8 cellular contexts compared by ENCODE assay signal in genomic region chr9:33676746-33677505, GRCh38.
A peak's percentile ranks its signal among the peaks of the same experiment; 100 is the strongest.
DNase-seq lines count a peak whose midpoint lies in the region; ATAC-seq and TF ChIP-seq lines count a peak whose summit lies in the region.

No MANE protein-coding gene starts in this region.

- peaks cover 87% of the 10 kb centered on the region for H3K27me3 Mint-ChIP-seq in MCF 10A (ENCODE audit: insufficient read depth, unreplicated experiment)
- peaks cover 64% of the 10 kb centered on the region for H3K27me3 Mint-ChIP-seq in activated naive CD4-positive, alpha-beta T cell treated with anti-CD3 and anti-CD28 coated beads, Interleukin-2, amount 10 ng/mL, durations not matched to agents 7 days and 5 days

- H3K9me3 Mint-ChIP-seq in MCF 10A (ENCODE audit: unreplicated experiment) = peaks cover 7% of the 10 kb centered on the region
- H3K9me3 Mint-ChIP-seq in activated naive CD4-positive, alpha-beta T cell treated with anti-CD3 and anti-CD28 coated beads, Interleukin-2, amount 10 ng/mL, durations not matched to agents 7 days and 5 days = no peaks in the 10 kb centered on the region

- H3K4me1 ChIP-seq in breast epithelium = no peaks in the 10 kb centered on the region
- no peaks in the 10 kb centered on the region for H3K4me1 ChIP-seq in osteoblast (ENCODE audit: insufficient read depth, low read length)
- H3K4me1 ChIP-seq in aorta (ENCODE audit: control insufficient read depth in 1 of 2, insufficient read depth in 2 of 2, low read length in 2 of 2) = no peaks in the 10 kb centered on the region

- no peak for TF ChIP-seq POLR2A in breast epithelium (IDR thresholded peaks at IDR 0.05)

- no peaks in the 10 kb centered on the region for H4K20me1 ChIP-seq in osteoblast (ENCODE audit: insufficient read depth, low read length)

- 2 to 4% methylated on average over 41 to 78 of the region's 78 CpGs for WGBS in aorta, 2 donors

- intact Hi-C loops in breast epithelium (cut with DNase I; ENCODE audit: low total_unique reads) = no loop called here
- intact Hi-C loops in MCF 10A (cut with micrococcal nuclease) = no loop called here
- intact Hi-C loops in Right ventricle myocardium superior (cut with DNase I) = no loop called here
- intact Hi-C loops in aorta (cut with DNase I) = no loop called here

- H3K4me3 ChIP-seq in breast epithelium = peak overlapping the region; percentile 45 to 65 (median 55)
- H3K4me3 ChIP-seq in osteoblast (ENCODE audit: insufficient read depth, low read length) = peak overlapping the region; percentile 71
- H3K4me3 ChIP-seq in aorta (ENCODE audit: low read length in 2 of 2) = peak overlapping the region; percentile 62 to 74

- peak overlapping the region; percentile 76 for H3K4me2 ChIP-seq in osteoblast (ENCODE audit: insufficient read depth, low read length)

- TF ChIP-seq CTCF in breast epithelium (IDR thresholded peaks at IDR 0.05) (no peak), MCF 10A (IDR thresholded peaks at IDR 0.05; ENCODE audit: unreplicated experiment) (no peak), osteoblast (IDR thresholded peaks at IDR 0.05; ENCODE audit: extremely low read depth, low read depth, low read length) (no peak)

- CTCF ChIA-PET in MCF 10A (lab: Yijun Ruan, JAX) = no interaction called here
- CTCF ChIA-PET in activated naive CD4-positive, alpha-beta T cell treated with anti-CD3 and anti-CD28 coated beads, Interleukin-2, amount 10 ng/mL, durations not matched to agents 7 days and 5 days (lab: Charles Lee) = interaction anchor here (1.0 kb wide), 1 partner anchor 53 kb away, joined by 5 read pairs; no protein-coding TSS in a partner anchor

- no peaks in the 10 kb centered on the region for H3K36me3 Mint-ChIP-seq in MCF 10A (ENCODE audit: insufficient read depth, unreplicated experiment)
- H3K36me3 Mint-ChIP-seq in activated naive CD4-positive, alpha-beta T cell treated with anti-CD3 and anti-CD28 coated beads, Interleukin-2, amount 10 ng/mL, durations not matched to agents 7 days and 5 days = no peaks in the 10 kb centered on the region

- no peaks in the 10 kb centered on the region for H3K79me2 ChIP-seq in osteoblast (ENCODE audit: insufficient read depth, low read length)

- no peaks in the 10 kb centered on the region for H3K4me1 Mint-ChIP-seq in MCF 10A (ENCODE audit: insufficient read depth, unreplicated experiment)
- H3K4me1 Mint-ChIP-seq in activated naive CD4-positive, alpha-beta T cell treated with anti-CD3 and anti-CD28 coated beads, Interleukin-2, amount 10 ng/mL, durations not matched to agents 7 days and 5 days = peaks cover 6% of the 10 kb centered on the region

- H3K4me3 Mint-ChIP-seq in MCF 10A (ENCODE audit: unreplicated experiment) = no peak overlapping the region
- peak overlapping the region; percentile 81 for H3K4me3 Mint-ChIP-seq in activated naive CD4-positive, alpha-beta T cell treated with anti-CD3 and anti-CD28 coated beads, Interleukin-2, amount 10 ng/mL, durations not matched to agents 7 days and 5 days

- H3K9me3 ChIP-seq in breast epithelium = peaks cover 0 to 5% of the 10 kb centered on the region in 2 donors
- H3K9me3 ChIP-seq in osteoblast (ENCODE audit: low read depth, low read length) = no peaks in the 10 kb centered on the region
- H3K9me3 ChIP-seq in aorta (ENCODE audit: control insufficient read depth, low read length) = peaks cover 2% of the 10 kb centered on the region

- H3K27me3 ChIP-seq in breast epithelium (peaks cover 0 to 11% of the 10 kb centered on the region in 2 donors), osteoblast (ENCODE audit: insufficient read depth, low read length) (peaks cover 53% of the 10 kb centered on the region), aorta (ENCODE audit: control insufficient read depth in 1 of 2, insufficient read depth in 2 of 2, low read length in 1 of 2) (no peaks in the 10 kb centered on the region)

- peak overlapping the region; percentile 84 for H2AFZ ChIP-seq in osteoblast (ENCODE audit: low read length)

- BruUV-seq in MCF 10A (replicated peaks; lab: Mats Ljungman, UMichigan) = no TSS peak

- no peak for DNase-seq in breast epithelium (ENCODE audit: low spot score in 2 of 2)
- DNase-seq in MCF 10A (ENCODE audit: unreplicated experiment) = no peak
- DNase-seq in NCI-H82 (lab: John Stamatoyannopoulos, UW) = peak; percentile 79
- peak; percentile 33 for DNase-seq in activated naive CD4-positive, alpha-beta T cell treated with anti-CD3 and anti-CD28 coated beads, Interleukin-2, amount 10 ng/mL, durations not matched to agents 7 days and 5 days
- DNase-seq in Right ventricle myocardium superior = peak; percentile 44
- DNase-seq in osteoblast (ENCODE audit: insufficient read length, low spot score, missing footprints) = peak; percentile 77
- DNase-seq in aorta = peak; percentile 45 to 75

- H3K27ac ChIP-seq in breast epithelium (peak overlapping the region; percentile 50 to 62), osteoblast (ENCODE audit: low read depth, low read length) (no peak overlapping the region), aorta (ENCODE audit: low read depth in 1 of 2, low read length in 2 of 2) (no peak overlapping the region)

- POLR2A ChIA-PET in MCF 10A (lab: Yijun Ruan, JAX) = interaction anchor here (0.7 kb wide), 1 partner anchor 615 kb away, joined by 3 read pairs; no protein-coding TSS in a partner anchor

- H3K27ac Mint-ChIP-seq in MCF 10A (ENCODE audit: low read depth, unreplicated experiment) = no peak overlapping the region
- no peak overlapping the region for H3K27ac Mint-ChIP-seq in activated naive CD4-positive, alpha-beta T cell treated with anti-CD3 and anti-CD28 coated beads, Interleukin-2, amount 10 ng/mL, durations not matched to agents 7 days and 5 days

- H3K36me3 ChIP-seq in breast epithelium (no peaks in the 10 kb centered on the region), osteoblast (ENCODE audit: insufficient read depth, low read length) (no peaks in the 10 kb centered on the region), aorta (ENCODE audit: control insufficient read depth in 1 of 2, insufficient read depth in 2 of 2, low read length in 1 of 2) (no peaks in the 10 kb centered on the region)

- peak; percentile 93 for ATAC-seq in Right ventricle myocardium superior (ENCODE audit: poor library complexity)
- ATAC-seq in aorta (ENCODE audit: low FRiP score) = peak; percentile 56
- ATAC-seq in GM18511 (IDR thresholded peaks at IDR 0.05; ENCODE audit: unreplicated experiment) = no peak

Comparison
In these comparisons a context has a peak if more than half of its experiments do, and no peak if none do; other contexts are left out.
1. DNase-seq: peak in NCI-H82 (single experiment), activated naive CD4-positive, alpha-beta T cell treated with anti-CD3 and anti-CD28 coated beads, Interleukin-2, amount 10 ng/mL, durations not matched to agents 7 days and 5 days (single experiment), Right ventricle myocardium superior (single experiment), osteoblast (single experiment) and aorta (2 of 2); none in breast epithelium (0 of 2) and MCF 10A (single experiment).
2. H3K27ac ChIP-seq: peak in breast epithelium (2 of 2); none in osteoblast (single experiment) and aorta (0 of 2).
3. Peak in every context shown above with its lines, with median percentiles within 50 percentile points of each other: H3K4me3 ChIP-seq.